21 cellular contexts compared by ENCODE assay signal in genomic region chr21:15742694-15743093, GRCh38.
"Had no signal": no experiment of that assay in that cellular context is flagged by ENCODE, and none has a peak within 500 bp of the region (broad histone marks: within the 10 kb centered on the region; RNA-seq: fewer than 3 reads in every experiment).

No MANE protein-coding gene starts in this region.

- H3K27me3 ChIP-seq: brain microvascular endothelial cell, esophagus squamous epithelium, tibial artery, vagina had no signal

- H3K9me3 ChIP-seq: esophagus squamous epithelium, tibial artery, vagina had no signal

- ATAC-seq: activated T-cell treated with anti-CD3 and anti-CD28 coated beads, Interleukin-2, amount 50 U/mL, for 4 hours; naive thymus-derived CD4-positive, alpha-beta T cell had no signal

- H3K4me3 ChIP-seq: esophagus squamous epithelium, tibial artery, vagina had no signal

- H3K36me3 ChIP-seq: brain microvascular endothelial cell, tibial artery, vagina had no signal

- DNase-seq: activated CD4-positive, alpha-beta T cell treated with anti-CD3 and anti-CD28 coated beads, Interleukin-2, amount 10 ng/mL, durations not matched to agents 24 days and 14 days; activated CD8-positive, alpha-beta memory T cell treated with anti-CD3 and anti-CD28 coated beads, Interleukin-2, amount 50 U/mL, for 4 hours; activated naive CD4-positive, alpha-beta T cell treated with anti-CD3 and anti-CD28 coated beads, Interleukin-2, amount 50 U/mL, for 16 hours; activated T-cell treated with anti-CD3 and anti-CD28 coated beads, Interleukin-2, amount 50 U/mL, for 4 hours; aorta; brain microvascular endothelial cell; effector memory CD4-positive, alpha-beta T cell; esophagus squamous epithelium; immature natural killer cell; kidney glomerular epithelial cell; mesendoderm; naive thymus-derived CD4-positive, alpha-beta T cell; stimulated activated CD4-positive, alpha-beta T cell treated with anti-CD3 and anti-CD28 coated beads, Interleukin-12 subunit alpha, Interleukin-12 subunit beta, amount 100 ng/mL, for 4 hours; stimulated activated CD4-positive, alpha-beta T cell treated with anti-CD3 and anti-CD28 coated beads, Interleukin-1b, Interleukin-23, amount 100 ng/mL, for 48 hours; stimulated activated CD8-positive, alpha-beta memory T cell treated with anti-CD3 and anti-CD28 coated beads, Interleukin-4, amount 100 ng/mL, for 48 hours; stimulated activated naive CD4-positive, alpha-beta T cell; substantia nigra; T-helper 1 cell; T1000; tibial artery had no signal

- H3K27ac ChIP-seq: brain microvascular endothelial cell, esophagus squamous epithelium, tibial artery, vagina had no signal
